In genomic region chr10:89887406-89887805, GRCh38 we compare ENCODE assay signal across 12 cellular contexts.
DNase-seq lines count a peak whose midpoint lies in the region; ATAC-seq and TF ChIP-seq lines count a peak whose summit lies in the region.
"Had no signal": no experiment of that assay in that cellular context is flagged by ENCODE, and none has a peak within 500 bp of the region (broad histone marks: within the 10 kb centered on the region; RNA-seq: fewer than 3 reads in every experiment).

No MANE protein-coding gene starts in this region.

- H3K36me3 Mint-ChIP-seq in CD8-positive, alpha-beta T cell, result no peaks in the 10 kb centered on the region
- H3K36me3 Mint-ChIP-seq in activated T-cell treated with anti-CD3 and anti-CD28 coated beads, Interleukin-2, amount 50 U/mL, for 24 hours (ENCODE audit: low read depth), result no peaks in the 10 kb centered on the region
- H3K36me3 Mint-ChIP-seq in activated CD8-positive, alpha-beta T cell treated with anti-CD3 and anti-CD28 coated beads for 36 hours (ENCODE audit: low read depth), result no peaks in the 10 kb centered on the region

- intact Hi-C loops in CD8-positive, alpha-beta T cell (cut with DNase I, micrococcal nuclease), result no loop called here
- intact Hi-C loops in activated CD8-positive, alpha-beta T cell treated with anti-CD3 and anti-CD28 coated beads for 36 hours (cut with micrococcal nuclease), result no loop called here

- no peaks in the 10 kb centered on the region for H3K4me1 ChIP-seq in CD8-positive, alpha-beta T cell (ENCODE audit: insufficient read depth, low read length)
- H3K4me1 ChIP-seq: suprapubic skin had no signal

- H3K4me3 ChIP-seq in GM06990 (replicated peaks; ENCODE audit: low read depth, low read length), result peak overlapping the region; percentile 23
- H3K4me3 ChIP-seq in CD8-positive, alpha-beta T cell (ENCODE audit: low read depth, low read length), result no peak overlapping the region
- H3K4me3 ChIP-seq: suprapubic skin had no signal

- DNase-seq in GM06990 (ENCODE audit: extremely low read depth, insufficient read length) (no peak), NCI-H526 treated with DMSO at 0.1 percent for 48 hours (lab: John Stamatoyannopoulos, UW) (peak; percentile 35), pons (ENCODE audit: low spot score) (no peak)
- DNase-seq in CD8-positive, alpha-beta T cell, result no peak
- no peak for DNase-seq in activated T-cell treated with anti-CD3 and anti-CD28 coated beads, Interleukin-2, amount 50 U/mL, for 24 hours
- no peak for DNase-seq in activated CD8-positive, alpha-beta T cell treated with anti-CD3 and anti-CD28 coated beads for 36 hours
- DNase-seq: NCI-H2171 treated with DMSO at 0.1 percent for 48 hours, SW 1271 had no signal

- POLR2A ChIA-PET in CD8-positive, alpha-beta T cell (lab: Charles Lee), result no interaction called here
- POLR2A ChIA-PET in activated CD8-positive, alpha-beta T cell treated with anti-CD3 and anti-CD28 coated beads for 36 hours (lab: Charles Lee), result no interaction called here

- H3K27ac ChIP-seq in CD8-positive, alpha-beta T cell (ENCODE audit: low read depth, low read length), result no peak overlapping the region
- H3K27ac ChIP-seq: suprapubic skin had no signal

- TF ChIP-seq CTCF in GM06990 (IDR thresholded peaks at IDR 0.05; ENCODE audit: insufficient read depth, low read length, poor library complexity, severe bottlenecking), result no peak
- TF ChIP-seq CTCF in CD8-positive, alpha-beta T cell (IDR thresholded peaks at IDR 0.05), result no peak
- TF ChIP-seq CTCF in activated CD8-positive, alpha-beta T cell treated with anti-CD3 and anti-CD28 coated beads for 36 hours (IDR thresholded peaks at IDR 0.05), result no peak

- H3K27ac Mint-ChIP-seq in CD8-positive, alpha-beta T cell, result no peak overlapping the region
- no peak overlapping the region for H3K27ac Mint-ChIP-seq in activated T-cell treated with anti-CD3 and anti-CD28 coated beads, Interleukin-2, amount 50 U/mL, for 24 hours
- no peak overlapping the region for H3K27ac Mint-ChIP-seq in activated CD8-positive, alpha-beta T cell treated with anti-CD3 and anti-CD28 coated beads for 36 hours

- no peaks in the 10 kb centered on the region for H3K9me3 ChIP-seq in CD8-positive, alpha-beta T cell (ENCODE audit: low read length)
- H3K9me3 ChIP-seq: suprapubic skin had no signal

- ATAC-seq in GM19397 (IDR thresholded peaks at IDR 0.05; ENCODE audit: unreplicated experiment), result peak; percentile 39
- peak; percentile 63 for ATAC-seq in HG02943 (IDR thresholded peaks at IDR 0.05; ENCODE audit: low read depth, unreplicated experiment)
- ATAC-seq in CD8-positive, alpha-beta T cell, result no peak
- ATAC-seq in activated CD8-positive, alpha-beta T cell treated with anti-CD3 and anti-CD28 coated beads for 36 hours, result no peak

- peaks cover 3% of the 10 kb centered on the region for H3K9me3 Mint-ChIP-seq in CD8-positive, alpha-beta T cell
- H3K9me3 Mint-ChIP-seq in activated T-cell treated with anti-CD3 and anti-CD28 coated beads, Interleukin-2, amount 50 U/mL, for 24 hours, result peaks cover 3% of the 10 kb centered on the region
- H3K9me3 Mint-ChIP-seq in activated CD8-positive, alpha-beta T cell treated with anti-CD3 and anti-CD28 coated beads for 36 hours, result no peaks in the 10 kb centered on the region
- H3K9me3 Mint-ChIP-seq: central memory CD8-positive, alpha-beta T cell had no signal

- no peaks in the 10 kb centered on the region for H3K36me3 ChIP-seq in GM06990 (ENCODE audit: control insufficient read depth, insufficient read depth, low read length)
- H3K36me3 ChIP-seq in CD8-positive, alpha-beta T cell (ENCODE audit: insufficient read depth, low read length), result no peaks in the 10 kb centered on the region
- H3K36me3 ChIP-seq: suprapubic skin had no signal

- CTCF ChIA-PET in CD8-positive, alpha-beta T cell (lab: Charles Lee), result no interaction called here
- CTCF ChIA-PET in activated CD8-positive, alpha-beta T cell treated with anti-CD3 and anti-CD28 coated beads for 36 hours (lab: Charles Lee), result no interaction called here

- H3K27me3 ChIP-seq in GM06990 (replicated peaks; ENCODE audit: control insufficient read depth, insufficient read depth, low read length), result no peaks in the 10 kb centered on the region; the same call in 1 of the 2 replicates
- H3K27me3 ChIP-seq in CD8-positive, alpha-beta T cell (ENCODE audit: insufficient read depth, low read length), result no peaks in the 10 kb centered on the region
- H3K27me3 ChIP-seq: suprapubic skin had no signal

- no peaks in the 10 kb centered on the region for H3K4me1 Mint-ChIP-seq in CD8-positive, alpha-beta T cell (ENCODE audit: low read depth)
- H3K4me1 Mint-ChIP-seq in activated T-cell treated with anti-CD3 and anti-CD28 coated beads, Interleukin-2, amount 50 U/mL, for 24 hours (ENCODE audit: low read depth), result no peaks in the 10 kb centered on the region
- H3K4me1 Mint-ChIP-seq in activated CD8-positive, alpha-beta T cell treated with anti-CD3 and anti-CD28 coated beads for 36 hours (ENCODE audit: low read depth), result no peaks in the 10 kb centered on the region
- H3K4me1 Mint-ChIP-seq: central memory CD8-positive, alpha-beta T cell had no signal

- no peak overlapping the region for H3K4me3 Mint-ChIP-seq in CD8-positive, alpha-beta T cell
- H3K4me3 Mint-ChIP-seq in activated T-cell treated with anti-CD3 and anti-CD28 coated beads, Interleukin-2, amount 50 U/mL, for 24 hours, result no peak overlapping the region
- no peak overlapping the region for H3K4me3 Mint-ChIP-seq in activated CD8-positive, alpha-beta T cell treated with anti-CD3 and anti-CD28 coated beads for 36 hours
- H3K4me3 Mint-ChIP-seq: central memory CD8-positive, alpha-beta T cell had no signal

- H3K27me3 Mint-ChIP-seq in CD8-positive, alpha-beta T cell (ENCODE audit: low read depth), result peaks cover 21% of the 10 kb centered on the region
- H3K27me3 Mint-ChIP-seq in activated T-cell treated with anti-CD3 and anti-CD28 coated beads, Interleukin-2, amount 50 U/mL, for 24 hours, result peaks cover 32% of the 10 kb centered on the region
- peaks cover 15% of the 10 kb centered on the region for H3K27me3 Mint-ChIP-seq in activated CD8-positive, alpha-beta T cell treated with anti-CD3 and anti-CD28 coated beads for 36 hours

Comparison
In these comparisons a context has a peak if more than half of its experiments do, and no peak if none do; other contexts are left out.
1. ATAC-seq: peak in GM19397 (single experiment) and HG02943 (single experiment); none in CD8-positive, alpha-beta T cell (single experiment) and activated CD8-positive, alpha-beta T cell treated with anti-CD3 and anti-CD28 coated beads for 36 hours (single experiment).